In the genomic region with DNA sequence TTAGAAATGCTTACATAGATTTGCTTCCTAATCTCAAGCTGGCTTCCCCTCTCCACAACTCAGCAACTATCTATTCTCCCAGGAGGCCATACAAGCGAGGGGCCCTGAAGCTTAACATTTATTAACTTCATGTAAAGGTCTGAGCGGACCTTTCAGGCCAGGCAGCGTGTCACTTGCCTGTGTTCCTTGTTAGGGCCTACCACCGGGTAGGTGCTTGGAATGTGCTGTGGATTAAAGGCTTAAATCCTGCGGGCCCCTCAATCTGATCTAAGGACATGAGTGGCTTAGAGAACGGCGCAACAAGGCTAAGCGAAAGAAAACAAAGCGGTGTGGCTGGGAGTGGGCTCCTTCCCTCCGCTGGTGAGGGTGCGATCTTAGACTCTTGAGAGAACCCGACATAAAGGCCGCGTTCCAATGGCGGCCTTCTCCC, we compare ENCODE assay signal across 8 cellular contexts. TPM values are rescaled to one million over a fixed set of nuclear protein-coding genes. Genes with fewer than 3 reads are reported as not detected.
DNase-seq lines count a peak whose midpoint lies in the region; TF ChIP-seq lines count a peak whose summit lies in the region.

No MANE protein-coding gene starts in this region.

- DNase-seq in T-helper 1 cell: no peak
- DNase-seq in SJCRH30: no peak
- no peak for DNase-seq in esophagus squamous epithelium (lab: John Stamatoyannopoulos, UW)
- DNase-seq in osteocyte (ENCODE audit: extremely low spot score, unreplicated experiment): no peak
- no peak for DNase-seq in cerebellum (ENCODE audit: low spot score)
- no peak for DNase-seq in DMS153 (lab: John Stamatoyannopoulos, UW)
- no peak for DNase-seq in epidermal melanocyte (ENCODE audit: insufficient read length, low spot score)

- WGBS in esophagus squamous epithelium, 2 donors: 1 to 5% methylated on average over 10 of the region's 15 CpGs

- peak overlapping the region; percentile 100 for H3K27ac Mint-ChIP-seq in T-helper 1 cell treated with Interleukin-12 subunit alpha and Interleukin-12 subunit beta and Interleukin-4 antibody, amounts not matched to agents 30 μg/mL and 1 μg/mL, for 36 hours
- peak overlapping the region; percentile 99 for H3K27ac Mint-ChIP-seq in osteocyte (ENCODE audit: unreplicated experiment)

- H3K4me3 ChIP-seq in SJCRH30: peak overlapping the region; percentile 91
- H3K4me3 ChIP-seq in esophagus squamous epithelium: peak overlapping the region; percentile 79 to 99 (median 90)

- intact Hi-C loops in esophagus squamous epithelium (cut with DNase I): loop anchor here (10.0 kb wide), 1 partner anchor 86 kb away; a partner anchor contains a TSS

- H3K27ac ChIP-seq in SJCRH30 (peak overlapping the region; percentile 91), esophagus squamous epithelium (peak overlapping the region; percentile 98 to 100 (median 99))

- H3K9me3 Mint-ChIP-seq in T-helper 1 cell treated with Interleukin-12 subunit alpha and Interleukin-12 subunit beta and Interleukin-4 antibody, amounts not matched to agents 30 μg/mL and 1 μg/mL, for 36 hours: no peaks in the 10 kb centered on the region
- no peaks in the 10 kb centered on the region for H3K9me3 Mint-ChIP-seq in osteocyte (ENCODE audit: unreplicated experiment)

- peaks cover 8% of the 10 kb centered on the region; the same call in 1 of the 2 replicates for H3K36me3 ChIP-seq in SJCRH30
- no peaks in the 10 kb centered on the region for H3K36me3 ChIP-seq in esophagus squamous epithelium

- H3K27me3 Mint-ChIP-seq in T-helper 1 cell treated with Interleukin-12 subunit alpha and Interleukin-12 subunit beta and Interleukin-4 antibody, amounts not matched to agents 30 μg/mL and 1 μg/mL, for 36 hours (ENCODE audit: low read depth): no peaks in the 10 kb centered on the region
- no peaks in the 10 kb centered on the region for H3K27me3 Mint-ChIP-seq in osteocyte (ENCODE audit: unreplicated experiment)

- no peak for TF ChIP-seq CTCF in esophagus squamous epithelium (IDR thresholded peaks at IDR 0.05)
- TF ChIP-seq CTCF in osteocyte (IDR thresholded peaks at IDR 0.05): no peak

- H3K4me1 ChIP-seq in SJCRH30 (peaks cover 6% of the 10 kb centered on the region; the same call in 1 of the 2 replicates), esophagus squamous epithelium (peaks cover 4 to 48% (median 26%) of the 10 kb centered on the region in 3 donors)

- H3K4me1 Mint-ChIP-seq in T-helper 1 cell treated with Interleukin-12 subunit alpha and Interleukin-12 subunit beta and Interleukin-4 antibody, amounts not matched to agents 30 μg/mL and 1 μg/mL, for 36 hours (ENCODE audit: low read depth): peaks cover 34% of the 10 kb centered on the region
- peaks cover 60% of the 10 kb centered on the region for H3K4me1 Mint-ChIP-seq in osteocyte (ENCODE audit: unreplicated experiment)

- peak overlapping the region; percentile 95 for H3K4me3 Mint-ChIP-seq in T-helper 1 cell treated with Interleukin-12 subunit alpha and Interleukin-12 subunit beta and Interleukin-4 antibody, amounts not matched to agents 30 μg/mL and 1 μg/mL, for 36 hours
- peak overlapping the region; percentile 94 for H3K4me3 Mint-ChIP-seq in osteocyte (ENCODE audit: unreplicated experiment)

- peaks cover 3% of the 10 kb centered on the region for H3K36me3 Mint-ChIP-seq in T-helper 1 cell treated with Interleukin-12 subunit alpha and Interleukin-12 subunit beta and Interleukin-4 antibody, amounts not matched to agents 30 μg/mL and 1 μg/mL, for 36 hours (ENCODE audit: low read depth)
- H3K36me3 Mint-ChIP-seq in osteocyte (ENCODE audit: unreplicated experiment): no peaks in the 10 kb centered on the region

- H3K27me3 ChIP-seq in SJCRH30 (no peaks in the 10 kb centered on the region), esophagus squamous epithelium (no peaks in the 10 kb centered on the region)

- H3K9me3 ChIP-seq in SJCRH30 (replicated peaks): no peaks in the 10 kb centered on the region
- H3K9me3 ChIP-seq in esophagus squamous epithelium: no peaks in the 10 kb centered on the region

- TF ChIP-seq POLR2A in esophagus squamous epithelium (IDR thresholded peaks at IDR 0.05): no peak

RNA-seq across cellular contexts. Expression of a gene that starts 0.7 kb away (rescaled TPM):
- total RNA-seq in SJCRH30 (2014; rRNA removed; shearing (Covaris generic)): 166 and 173 TPM in 2 replicates
- total RNA-seq in esophagus squamous epithelium (10 to 100 TPM; 47.7 to 82.4 (median 67.3) TPM), osteocyte (94.9 and 107 TPM in 2 replicates), cerebellum (86.4 TPM)

RNA-seq across cellular contexts. Expression of a gene that starts 24.8 kb away (rescaled TPM):
- total RNA-seq in SJCRH30 (2014; rRNA removed; shearing (Covaris generic)): 38.6 and 39.6 TPM in 2 replicates
- total RNA-seq in esophagus squamous epithelium: 10 to 100 TPM in 3 of 4 donors, 1 to 10 TPM in 1; 7.0 to 29.7 (median 13.3) TPM
- total RNA-seq in osteocyte: 17.8 and 21.0 TPM in 2 replicates
- total RNA-seq in cerebellum: 15.3 TPM
